In genomic region chr6:135577059-135577538, GRCh38 we compare ENCODE assay signal across 9 cellular contexts.
DNase-seq lines count a peak whose midpoint lies in the region; ATAC-seq and TF ChIP-seq lines count a peak whose summit lies in the region.
"Had no signal": no experiment of that assay in that cellular context is flagged by ENCODE, and none has a peak within 500 bp of the region (broad histone marks: within the 10 kb centered on the region; RNA-seq: fewer than 3 reads in every experiment).

No MANE protein-coding gene starts in this region.

- DNase-seq in activated T-helper 1 cell treated with anti-CD3 and anti-CD28 coated beads, Interleukin-12 subunit alpha, Interleukin-12 subunit beta, Interleukin-2, Interleukin-4 antibody, amounts not matched to agents 30 ng/mL and 10 ng/mL and 1 ng/mL, durations not matched to agents 14 hours and 24 hours and 36 hours (ENCODE audit: low spot score): no peak
- DNase-seq in MCF 10A (ENCODE audit: unreplicated experiment) (no peak), pons (ENCODE audit: low spot score) (no peak), NCI-H748 (lab: John Stamatoyannopoulos, UW; ENCODE audit: unreplicated experiment) (no peak), A172 (ENCODE audit: low spot score) (no peak)

- peaks cover 48% of the 10 kb centered on the region for H3K4me1 Mint-ChIP-seq in activated T-helper 1 cell treated with anti-CD3 and anti-CD28 coated beads, Interleukin-12 subunit alpha, Interleukin-12 subunit beta, Interleukin-2, Interleukin-4 antibody, amounts not matched to agents 30 ng/mL and 10 ng/mL and 1 ng/mL, durations not matched to agents 14 hours and 24 hours and 36 hours (ENCODE audit: low read depth)
- peaks cover 5% of the 10 kb centered on the region for H3K4me1 Mint-ChIP-seq in MCF 10A (ENCODE audit: insufficient read depth, unreplicated experiment)
- H3K4me1 Mint-ChIP-seq: nephron had no signal

- H3K27me3 Mint-ChIP-seq in activated T-helper 1 cell treated with anti-CD3 and anti-CD28 coated beads, Interleukin-12 subunit alpha, Interleukin-12 subunit beta, Interleukin-2, Interleukin-4 antibody, amounts not matched to agents 30 ng/mL and 10 ng/mL and 1 ng/mL, durations not matched to agents 14 hours and 24 hours and 36 hours (ENCODE audit: insufficient read depth): no peaks in the 10 kb centered on the region
- no peaks in the 10 kb centered on the region for H3K27me3 Mint-ChIP-seq in MCF 10A (ENCODE audit: insufficient read depth, unreplicated experiment)

- CTCF ChIA-PET in MCF 10A (lab: Yijun Ruan, JAX): interaction anchor here (0.7 kb wide), 1 partner anchor 474 kb away, joined by 4 read pairs; no protein-coding TSS in a partner anchor

- intact Hi-C loops in activated T-helper 1 cell treated with anti-CD3 and anti-CD28 coated beads, Interleukin-12 subunit alpha, Interleukin-12 subunit beta, Interleukin-2, Interleukin-4 antibody, amounts not matched to agents 30 ng/mL and 10 ng/mL and 1 ng/mL, durations not matched to agents 14 hours and 24 hours and 36 hours (cut with micrococcal nuclease): loop anchor here (1.0 to 5.0 kb wide), 11 partner anchors 9 to 673 kb away; partner anchors contain the start of gene MTFR2
- intact Hi-C loops in MCF 10A (cut with micrococcal nuclease): no loop called here

- peak overlapping the region; percentile 49 for H3K4me3 Mint-ChIP-seq in activated T-helper 1 cell treated with anti-CD3 and anti-CD28 coated beads, Interleukin-12 subunit alpha, Interleukin-12 subunit beta, Interleukin-2, Interleukin-4 antibody, amounts not matched to agents 30 ng/mL and 10 ng/mL and 1 ng/mL, durations not matched to agents 14 hours and 24 hours and 36 hours
- H3K4me3 Mint-ChIP-seq in MCF 10A (ENCODE audit: unreplicated experiment): no peak overlapping the region
- H3K4me3 Mint-ChIP-seq: nephron had no signal

- peak; percentile 82 for ATAC-seq in GM18508 (IDR thresholded peaks at IDR 0.05; ENCODE audit: insufficient read depth, unreplicated experiment)
- peak; percentile 92 for ATAC-seq in GM21367 (IDR thresholded peaks at IDR 0.05; ENCODE audit: unreplicated experiment)
- ATAC-seq in HG03175 (IDR thresholded peaks at IDR 0.05; ENCODE audit: unreplicated experiment): peak; percentile 93

- POLR2A ChIA-PET in MCF 10A (lab: Yijun Ruan, JAX): no interaction called here

- H3K9me3 Mint-ChIP-seq in activated T-helper 1 cell treated with anti-CD3 and anti-CD28 coated beads, Interleukin-12 subunit alpha, Interleukin-12 subunit beta, Interleukin-2, Interleukin-4 antibody, amounts not matched to agents 30 ng/mL and 10 ng/mL and 1 ng/mL, durations not matched to agents 14 hours and 24 hours and 36 hours: peaks cover 5% of the 10 kb centered on the region
- no peaks in the 10 kb centered on the region for H3K9me3 Mint-ChIP-seq in MCF 10A (ENCODE audit: unreplicated experiment)
- H3K9me3 Mint-ChIP-seq: nephron had no signal

- peaks cover 18% of the 10 kb centered on the region for H3K36me3 Mint-ChIP-seq in activated T-helper 1 cell treated with anti-CD3 and anti-CD28 coated beads, Interleukin-12 subunit alpha, Interleukin-12 subunit beta, Interleukin-2, Interleukin-4 antibody, amounts not matched to agents 30 ng/mL and 10 ng/mL and 1 ng/mL, durations not matched to agents 14 hours and 24 hours and 36 hours (ENCODE audit: low read depth)
- H3K36me3 Mint-ChIP-seq in MCF 10A (ENCODE audit: insufficient read depth, unreplicated experiment): no peaks in the 10 kb centered on the region

- peak overlapping the region; percentile 97 for H3K27ac Mint-ChIP-seq in activated T-helper 1 cell treated with anti-CD3 and anti-CD28 coated beads, Interleukin-12 subunit alpha, Interleukin-12 subunit beta, Interleukin-2, Interleukin-4 antibody, amounts not matched to agents 30 ng/mL and 10 ng/mL and 1 ng/mL, durations not matched to agents 14 hours and 24 hours and 36 hours
- no peak overlapping the region for H3K27ac Mint-ChIP-seq in MCF 10A (ENCODE audit: low read depth, unreplicated experiment)
- H3K27ac Mint-ChIP-seq: nephron had no signal

- no peak for TF ChIP-seq CTCF in MCF 10A (IDR thresholded peaks at IDR 0.05; ENCODE audit: unreplicated experiment)

- BruUV-seq in MCF 10A (replicated peaks; lab: Mats Ljungman, UMichigan): no TSS peak
